Comparison of ENCODE assay signal across 21 cellular contexts in genomic region chr21:41881051-41881450, GRCh38. TPM values are rescaled to one million over a fixed set of nuclear protein-coding genes. Genes with fewer than 3 reads are reported as not detected.
DNase-seq lines count a peak whose midpoint lies in the region; ATAC-seq and TF ChIP-seq lines count a peak whose summit lies in the region.
"Had no signal": no experiment of that assay in that cellular context is flagged by ENCODE, and none has a peak within 500 bp of the region (broad histone marks: within the 10 kb centered on the region; RNA-seq: fewer than 3 reads in every experiment).

No MANE protein-coding gene starts in this region.

- CTCF ChIA-PET in activated naive CD4-positive, alpha-beta T cell treated with anti-CD3 and anti-CD28 coated beads for 36 hours (lab: Charles Lee), result interaction anchor here (0.7 kb wide), 1 partner anchor 237 kb away, joined by 3 read pairs; no protein-coding TSS in a partner anchor

- peak overlapping the region; percentile 22 for H3K4me3 Mint-ChIP-seq in activated naive CD4-positive, alpha-beta T cell treated with anti-CD3 and anti-CD28 coated beads for 36 hours
- H3K4me3 Mint-ChIP-seq in T-helper 17 cell (peak overlapping the region; percentile 41), glutamatergic neuron (ENCODE audit: unreplicated experiment) (peak overlapping the region; percentile 39)
- H3K4me3 Mint-ChIP-seq: CD14-positive monocyte, WTC11 had no signal

- DNase-seq in activated naive CD4-positive, alpha-beta T cell treated with anti-CD3 and anti-CD28 coated beads for 36 hours, result no peak
- no peak for DNase-seq in activated naive CD4-positive, alpha-beta T cell treated with Interleukin-2 at 50 U/mL for 16 hours
- DNase-seq in T-helper 17 cell (no peak), glutamatergic neuron (no peak), trophoblast cell (peak; percentile 61 to 83), MM.1S (no peak), posterior vena cava (ENCODE audit: low spot score) (no peak)
- DNase-seq in activated CD8-positive, alpha-beta memory T cell treated with anti-CD3 and anti-CD28 coated beads for 24 hours, result no peak
- DNase-seq: caudate nucleus, GF-D8, H9, heart right ventricle, MV-4-11, NCI-H1694 treated with DMSO at 0.1 percent for 48 hours, NCI-H69, testis had no signal

- intact Hi-C loops in activated naive CD4-positive, alpha-beta T cell treated with anti-CD3 and anti-CD28 coated beads for 36 hours (cut with micrococcal nuclease), result no loop called here
- intact Hi-C loops in posterior vena cava (cut with DNase I), result no loop called here

- H3K4me1 ChIP-seq in trophoblast cell (ENCODE audit: control insufficient read depth in 1 of 2, insufficient read depth in 2 of 2, low read length in 2 of 2), result peaks cover 0 to 8% of the 10 kb centered on the region in 2 experiments
- H3K4me1 ChIP-seq in MM.1S (ENCODE audit: low read length), result peaks cover 7% of the 10 kb centered on the region

- H3K9me3 ChIP-seq in T-helper 17 cell (ENCODE audit: control insufficient read depth, low read length, poor library complexity, severe bottlenecking), result no peaks in the 10 kb centered on the region
- H3K9me3 ChIP-seq in trophoblast cell (ENCODE audit: insufficient read depth, low read depth, low read length), result peaks cover 2% of the 10 kb centered on the region
- H3K9me3 ChIP-seq in MM.1S (replicated peaks; ENCODE audit: insufficient read depth, low read length), result no peaks in the 10 kb centered on the region
- H3K9me3 ChIP-seq: heart right ventricle, testis had no signal

- H4K20me1 ChIP-seq in MM.1S (ENCODE audit: insufficient read depth, low read length), result no peaks in the 10 kb centered on the region

- no peak overlapping the region for H3K27ac Mint-ChIP-seq in activated naive CD4-positive, alpha-beta T cell treated with anti-CD3 and anti-CD28 coated beads for 36 hours
- H3K27ac Mint-ChIP-seq in T-helper 17 cell (no peak overlapping the region), glutamatergic neuron (ENCODE audit: unreplicated experiment) (no peak overlapping the region)
- H3K27ac Mint-ChIP-seq: H9, WTC11 had no signal

- H3K14ac ChIP-seq in trophoblast cell (ENCODE audit: low read length), result no peak overlapping the region

- no peaks in the 10 kb centered on the region for H3K27me3 ChIP-seq in trophoblast cell (ENCODE audit: insufficient read depth, low read length)
- no peaks in the 10 kb centered on the region for H3K27me3 ChIP-seq in MM.1S (replicated peaks; ENCODE audit: insufficient read depth, low read length)
- H3K27me3 ChIP-seq: heart right ventricle, testis had no signal

- peaks cover 4% of the 10 kb centered on the region; the same call in 1 of the 2 replicates for H3F3A ChIP-seq in MM.1S (ENCODE audit: insufficient read depth, low read length)

- no peak overlapping the region for H3K23ac ChIP-seq in trophoblast cell (ENCODE audit: low read length)

- H3K79me1 ChIP-seq in trophoblast cell (ENCODE audit: low read length), result peaks cover 6% of the 10 kb centered on the region

- H3K79me2 ChIP-seq in trophoblast cell (ENCODE audit: control insufficient read depth, insufficient read depth, low read length, poor library complexity), result peaks cover 4% of the 10 kb centered on the region
- H3K79me2 ChIP-seq in MM.1S (ENCODE audit: low read length), result peaks cover 25% of the 10 kb centered on the region

- no peak overlapping the region for H3K4ac ChIP-seq in trophoblast cell (ENCODE audit: low read depth, low read length)

- no peak for TF ChIP-seq CTCF in glutamatergic neuron (IDR thresholded peaks at IDR 0.05; ENCODE audit: partially characterized antibody, unreplicated experiment)
- no peak for TF ChIP-seq CTCF in MM.1S (IDR thresholded peaks at IDR 0.05; ENCODE audit: low read length)

- H3K36me3 ChIP-seq in trophoblast cell (ENCODE audit: control insufficient read depth in 1 of 2, insufficient read depth in 2 of 2, low read length in 2 of 2) (no peaks in the 10 kb centered on the region), MM.1S (replicated peaks; ENCODE audit: insufficient read depth, low read length) (no peaks in the 10 kb centered on the region)
- H3K36me3 ChIP-seq: heart right ventricle had no signal

- H3K36me3 Mint-ChIP-seq in activated naive CD4-positive, alpha-beta T cell treated with anti-CD3 and anti-CD28 coated beads for 36 hours (ENCODE audit: low read depth), result peaks cover 2% of the 10 kb centered on the region
- H3K36me3 Mint-ChIP-seq in T-helper 17 cell (ENCODE audit: low read depth) (no peaks in the 10 kb centered on the region), glutamatergic neuron (ENCODE audit: unreplicated experiment) (no peaks in the 10 kb centered on the region)
- H3K36me3 Mint-ChIP-seq: CD14-positive monocyte, IgD-negative memory B cell, WTC11 had no signal

- H3K9me3 Mint-ChIP-seq in activated naive CD4-positive, alpha-beta T cell treated with anti-CD3 and anti-CD28 coated beads for 36 hours, result no peaks in the 10 kb centered on the region
- H3K9me3 Mint-ChIP-seq in glutamatergic neuron (ENCODE audit: unreplicated experiment), result peaks cover 4% of the 10 kb centered on the region
- H3K9me3 Mint-ChIP-seq: CD14-positive monocyte, H9, IgD-negative memory B cell, WTC11 had no signal

- H2AK5ac ChIP-seq in trophoblast cell (ENCODE audit: low read length), result no peak overlapping the region

- no peaks in the 10 kb centered on the region for H3K9me2 ChIP-seq in MM.1S (replicated peaks; ENCODE audit: insufficient read depth, low read length)

- H3K4me1 Mint-ChIP-seq in activated naive CD4-positive, alpha-beta T cell treated with anti-CD3 and anti-CD28 coated beads for 36 hours (ENCODE audit: low read depth), result peaks cover 15% of the 10 kb centered on the region
- H3K4me1 Mint-ChIP-seq in T-helper 17 cell, result peaks cover 14% of the 10 kb centered on the region
- peaks cover 4% of the 10 kb centered on the region for H3K4me1 Mint-ChIP-seq in glutamatergic neuron (ENCODE audit: low read depth, unreplicated experiment)

- H2AFZ ChIP-seq in trophoblast cell (ENCODE audit: insufficient read depth, low read length, poor library complexity) (no peak overlapping the region), MM.1S (ENCODE audit: low read length) (no peak overlapping the region)

- H4K91ac ChIP-seq in trophoblast cell (ENCODE audit: low read depth, low read length), result no peak overlapping the region

- H3K4me2 ChIP-seq in trophoblast cell (ENCODE audit: low read length) (no peak overlapping the region), MM.1S (ENCODE audit: low read depth, low read length) (no peak overlapping the region)

- H3K9ac ChIP-seq in trophoblast cell (ENCODE audit: low read length) (no peak overlapping the region), MM.1S (ENCODE audit: low read length) (no peak overlapping the region)

- H3K4me3 ChIP-seq in trophoblast cell (ENCODE audit: low read depth, low read length) (no peak overlapping the region), MM.1S (ENCODE audit: low read length) (no peak overlapping the region)
- H3K4me3 ChIP-seq: heart right ventricle, SK-N-MC, testis had no signal

- no peaks in the 10 kb centered on the region for H3K27me3 Mint-ChIP-seq in activated naive CD4-positive, alpha-beta T cell treated with anti-CD3 and anti-CD28 coated beads for 36 hours (ENCODE audit: low read depth)
- H3K27me3 Mint-ChIP-seq in T-helper 17 cell, result no peaks in the 10 kb centered on the region
- H3K27me3 Mint-ChIP-seq in glutamatergic neuron (ENCODE audit: unreplicated experiment), result peaks cover 7% of the 10 kb centered on the region

- H3K27ac ChIP-seq in trophoblast cell (ENCODE audit: low read depth, low read length) (no peak overlapping the region), MM.1S (ENCODE audit: low read length) (no peak overlapping the region)
- H3K27ac ChIP-seq: heart right ventricle, RWPE1, SK-N-MC, testis had no signal

- H3K18ac ChIP-seq in trophoblast cell (ENCODE audit: low read length), result no peak overlapping the region

- no peak overlapping the region for H2BK5ac ChIP-seq in trophoblast cell (ENCODE audit: low read depth, low read length, poor library complexity)

- H2BK12ac ChIP-seq in trophoblast cell (ENCODE audit: low read length), result no peak overlapping the region

- no peak for ATAC-seq in T-helper 17 cell
- ATAC-seq: heart right ventricle, WTC11 had no signal

- no peak overlapping the region for H4K8ac ChIP-seq in trophoblast cell (ENCODE audit: low read depth, low read length)

- H4K12ac ChIP-seq in trophoblast cell (ENCODE audit: low read depth, low read length), result no peak overlapping the region

- WGBS in trophoblast cell (ENCODE audit: extremely low coverage, insufficient coverage, insufficient read length), result no CpG with 5 or more reads among the region's 6 CpGs

- H2BK120ac ChIP-seq in trophoblast cell (ENCODE audit: insufficient read depth, low read length, poor library complexity), result no peak overlapping the region

RNA-seq across cellular contexts. Expression of gene PRDM15, which starts 1.9 kb away (rescaled TPM):
- total RNA-seq in activated naive CD4-positive, alpha-beta T cell treated with anti-CD3 and anti-CD28 coated beads for 36 hours, result 1 to 10 TPM; 9.6 to 9.8 TPM
- total RNA-seq in T-helper 17 cell, result 10 to 100 TPM; 11.0 to 13.4 TPM
- total RNA-seq in glutamatergic neuron (ENCODE audit: unreplicated experiment), result 10.2 TPM
- 3.3 and 3.6 TPM in 2 replicates for polyA plus RNA-seq in trophoblast cell (2013)
- 1 to 10 TPM; 2.9 to 5.0 TPM for total RNA-seq in posterior vena cava

Comparison
In these comparisons a context has a peak if more than half of its experiments do, and no peak if none do; other contexts are left out.
1. DNase-seq: peak in trophoblast cell (2 of 2); none in activated naive CD4-positive, alpha-beta T cell treated with anti-CD3 and anti-CD28 coated beads for 36 hours (single experiment), activated naive CD4-positive, alpha-beta T cell treated with Interleukin-2 at 50 U/mL for 16 hours (single experiment), T-helper 17 cell (0 of 3), glutamatergic neuron (single experiment), MM.1S (single experiment), activated CD8-positive, alpha-beta memory T cell treated with anti-CD3 and anti-CD28 coated beads for 24 hours (single experiment) and posterior vena cava (single experiment).
2. Peak in every context shown above with its lines, with median percentiles within 50 percentile points of each other: H3K4me3 Mint-ChIP-seq.